Comparison of ENCODE assay signal across 8 cellular contexts in genomic region chr12:106954462-106955376, GRCh38. TPM values are rescaled to one million over a fixed set of nuclear protein-coding genes. Genes with fewer than 3 reads are reported as not detected.
DNase-seq lines count a peak whose midpoint lies in the region; ATAC-seq and TF ChIP-seq lines count a peak whose summit lies in the region.

No MANE protein-coding gene starts in this region.

- peak overlapping the region; percentile 88 for H3K4me3 Mint-ChIP-seq in activated T-cell treated with anti-CD3 and anti-CD28 coated beads, Interleukin-2, amount 50 U/mL, for 4 hours

- H3K27me3 Mint-ChIP-seq in activated T-cell treated with anti-CD3 and anti-CD28 coated beads, Interleukin-2, amount 50 U/mL, for 4 hours (ENCODE audit: low read depth) = no peaks in the 10 kb centered on the region

- peak; percentile 54 for DNase-seq in GM06990 (ENCODE audit: extremely low read depth, insufficient read length)
- peak; percentile 6 for DNase-seq in activated T-cell treated with anti-CD3 and anti-CD28 coated beads, Interleukin-2, amount 50 U/mL, for 4 hours
- DNase-seq in fibroblast of pulmonary artery (ENCODE audit: low read depth) = peak; percentile 24
- no peak for DNase-seq in COLO829 (ENCODE audit: low spot score)
- DNase-seq in AML-193 (lab: John Stamatoyannopoulos, UW) = no peak

- no peaks in the 10 kb centered on the region for H3K27me3 ChIP-seq in GM06990 (replicated peaks; ENCODE audit: control insufficient read depth, insufficient read depth, low read length)
- H3K27me3 ChIP-seq in neuron (ENCODE audit: insufficient read depth, low read length) = no peaks in the 10 kb centered on the region

- no peaks in the 10 kb centered on the region; the same call in 1 of the 2 replicates for H3K36me3 ChIP-seq in GM06990 (ENCODE audit: control insufficient read depth, insufficient read depth, low read length)
- no peaks in the 10 kb centered on the region for H3K36me3 ChIP-seq in neuron (ENCODE audit: insufficient read depth, low read length)

- peak; percentile 21 for ATAC-seq in HG03159 (IDR thresholded peaks at IDR 0.05; ENCODE audit: unreplicated experiment)
- peak; percentile 16 to 18 for ATAC-seq in activated T-cell treated with anti-CD3 and anti-CD28 coated beads, Interleukin-2, amount 50 U/mL, for 4 hours
- no peak for ATAC-seq in GM21423 (IDR thresholded peaks at IDR 0.05; ENCODE audit: unreplicated experiment)

- peaks cover 2% of the 10 kb centered on the region for H3K36me3 Mint-ChIP-seq in activated T-cell treated with anti-CD3 and anti-CD28 coated beads, Interleukin-2, amount 50 U/mL, for 4 hours (ENCODE audit: insufficient read depth)

- TF ChIP-seq CTCF in GM06990 (IDR thresholded peaks at IDR 0.05; ENCODE audit: insufficient read depth, low read length, poor library complexity, severe bottlenecking) (no peak), fibroblast of pulmonary artery (IDR thresholded peaks at IDR 0.05; ENCODE audit: low read length, missing control alignments) (no peak)

- H3K9me3 Mint-ChIP-seq in activated T-cell treated with anti-CD3 and anti-CD28 coated beads, Interleukin-2, amount 50 U/mL, for 4 hours = no peaks in the 10 kb centered on the region

- no peaks in the 10 kb centered on the region for H3K9me3 ChIP-seq in neuron (ENCODE audit: low read length)

- H3K4me1 Mint-ChIP-seq in activated T-cell treated with anti-CD3 and anti-CD28 coated beads, Interleukin-2, amount 50 U/mL, for 4 hours (ENCODE audit: low read depth) = peaks cover 27% of the 10 kb centered on the region

- peak overlapping the region; percentile 98 for H3K4me3 ChIP-seq in GM06990 (replicated peaks; ENCODE audit: low read depth, low read length)
- H3K4me3 ChIP-seq in fibroblast of pulmonary artery (replicated peaks; ENCODE audit: low read depth, low read length) = peak overlapping the region; percentile 61
- peak overlapping the region; percentile 82 for H3K4me3 ChIP-seq in neuron (ENCODE audit: low read length)

- peaks cover 22% of the 10 kb centered on the region for H3K4me1 ChIP-seq in neuron (ENCODE audit: insufficient read depth, low read length)

- H2AFZ ChIP-seq in neuron (ENCODE audit: low read depth, low read length) = peak overlapping the region; percentile 64

RNA-seq across cellular contexts. Expression of gene TMEM263, which starts 1.0 kb away (rescaled TPM):
- total RNA-seq in activated T-cell treated with anti-CD3 and anti-CD28 coated beads, Interleukin-2, amount 50 U/mL, for 4 hours = 10 to 100 TPM; 13.5 to 16.2 (median 16.1) TPM

RNA-seq across cellular contexts. Expression of gene MTERF2, which starts 32.2 kb away (rescaled TPM):
- 1 to 10 TPM; 3.5 to 4.1 (median 3.8) TPM for total RNA-seq in activated T-cell treated with anti-CD3 and anti-CD28 coated beads, Interleukin-2, amount 50 U/mL, for 4 hours

Comparison
In these comparisons a context has a peak if more than half of its experiments do, and no peak if none do; other contexts are left out.
1. DNase-seq: peak in GM06990 (single experiment), activated T-cell treated with anti-CD3 and anti-CD28 coated beads, Interleukin-2, amount 50 U/mL, for 4 hours (single experiment) and fibroblast of pulmonary artery (single experiment); none in COLO829 (single experiment) and AML-193 (0 of 2).
2. Peak in every context shown above with its lines, with median percentiles within 50 percentile points of each other: H3K4me3 ChIP-seq.